Comparison of ENCODE assay signal across 1 cellular context in genomic region chr17:4208228-4208627, GRCh38.
TF ChIP-seq lines count a peak whose summit lies in the region.

No MANE protein-coding gene starts in this region.

TF ChIP-seq in IMR-90, 13 proteins besides CTCF, POLR2A, EP300 and RAD21:
- no peak for TF ChIP-seq RCOR1 (IDR thresholded peaks at IDR 0.05; ENCODE audit: insufficient replicate concordance, low read length)
- no peak for TF ChIP-seq CEBPB (IDR thresholded peaks at IDR 0.05; ENCODE audit: low read depth, low read length)
- TF ChIP-seq CHD1 (IDR thresholded peaks at IDR 0.05; ENCODE audit: low read depth, low read length): no peak
- TF ChIP-seq FOS (IDR thresholded peaks at IDR 0.05; ENCODE audit: low read depth, low read length): no peak
- no peak for TF ChIP-seq SMC3 (IDR thresholded peaks at IDR 0.05; ENCODE audit: low read depth, low read length)
- no peak for TF ChIP-seq RFX5 (IDR thresholded peaks at IDR 0.05; ENCODE audit: low read depth, low read length)
